Comparison of ENCODE assay signal across 24 cellular contexts in genomic region chr2:145047554-145047953, GRCh38.
"Had no signal": no experiment of that assay in that cellular context is flagged by ENCODE, and none has a peak within 500 bp of the region (broad histone marks: within the 10 kb centered on the region; RNA-seq: fewer than 3 reads in every experiment).

No MANE protein-coding gene starts in this region.

- DNase-seq: stimulated activated CD4-positive, alpha-beta T cell treated with anti-CD3 and anti-CD28 coated beads, Interleukin-2, amount 100 ng/mL, for 48 hours; stimulated activated CD4-positive, alpha-beta T cell treated with anti-CD3 and anti-CD28 coated beads, Interleukin-4, amount 100 ng/mL, for 1 hour; stimulated activated CD4-positive, alpha-beta T cell treated with anti-CD3 and anti-CD28 coated beads, Interleukin-4, amount 100 ng/mL, for 24 hours; stimulated activated CD4-positive, alpha-beta T cell treated with anti-CD3 and anti-CD28 coated beads, Interleukin-4, amount 100 ng/mL, for 4 hours; stimulated activated CD8-positive, alpha-beta memory T cell treated with anti-CD3 and anti-CD28 coated beads, Interleukin-4, amount 100 ng/mL, for 48 hours; stimulated activated naive B cell treated with anti-CD40 and anti-IgM and Interleukin-4, amounts not matched to agents 10 μg/mL and 1 μg/mL and 100 μg/mL, for 72 hours; stimulated activated naive CD4-positive, alpha-beta T cell; stimulated activated naive CD4-positive, alpha-beta T cell treated with Interleukin-2 at 50 U/mL for 16 hours; stimulated activated naive CD8-positive, alpha-beta T cell treated with anti-CD3 and anti-CD28 coated beads, Interleukin-15, amount 100 ng/mL, for 72 hours; stimulated activated naive CD8-positive, alpha-beta T cell treated with anti-CD3 and anti-CD28 coated beads, Interleukin-15, Interleukin-2, amounts not matched to agents 100 U/mL and 50 U/mL, for 24 hours; stomach; substantia nigra; testis; thyroid gland; tibial artery; transverse colon; trophoblast cell; upper lobe of left lung; upper lobe of right lung; uterus had no signal

- H3K9me3 ChIP-seq: stomach, suprapubic skin, testis, thoracic aorta, thyroid gland, tibial artery, tibial nerve, transverse colon, upper lobe of left lung, upper lobe of right lung, uterus, vagina had no signal

- H3K27ac ChIP-seq: stomach, suprapubic skin, testis, thoracic aorta, thyroid gland, tibial artery, tibial nerve, transverse colon, upper lobe of left lung, upper lobe of right lung, uterus, vagina had no signal

- H3K4me3 ChIP-seq: stomach, suprapubic skin, testis, thoracic aorta, thyroid gland, tibial artery, tibial nerve, transverse colon, upper lobe of left lung, upper lobe of right lung, uterus, vagina had no signal

- H3K27me3 ChIP-seq: stomach, suprapubic skin, testis, thyroid gland, tibial artery, tibial nerve, transverse colon, upper lobe of left lung, upper lobe of right lung, uterus, vagina had no signal

- H3K36me3 ChIP-seq: stomach, suprapubic skin, thoracic aorta, thyroid gland, tibial artery, tibial nerve, transverse colon, upper lobe of left lung, upper lobe of right lung, uterus, vagina had no signal

- H3K4me1 ChIP-seq: stomach, suprapubic skin, testis, thyroid gland, transverse colon, upper lobe of left lung, upper lobe of right lung, uterus had no signal
